Comparison of ENCODE assay signal across 8 cellular contexts in genomic region chr17:46876353-46876887, GRCh38. TPM values are rescaled to one million over a fixed set of nuclear protein-coding genes. Genes with fewer than 3 reads are reported as not detected.
DNase-seq lines count a peak whose midpoint lies in the region; ATAC-seq and TF ChIP-seq lines count a peak whose summit lies in the region.

No MANE protein-coding gene starts in this region.

- WGBS in H9 (ENCODE audit: extremely low coverage, insufficient read length, low lambda C conversion rate) = no CpG with 5 or more reads among the region's 12 CpGs

- H4K5ac ChIP-seq in H9 (ENCODE audit: insufficient read length, low read depth, low read length) = no peak overlapping the region

- H3K9me3 Mint-ChIP-seq in H9 = no peaks in the 10 kb centered on the region

- POLR2A ChIA-PET in BJ (lab: Charles Lee) = no interaction called here

- peak; percentile 41; the same call in 1 of the 2 replicates for TF ChIP-seq CTCF in BJ (IDR thresholded peaks at IDR 0.05; ENCODE audit: insufficient read depth, low read depth, low read length)
- TF ChIP-seq CTCF in H9 (conservative IDR thresholded peaks at IDR 0.05) = peak; percentile 78
- TF ChIP-seq CTCF in OCI-LY1 (IDR thresholded peaks at IDR 0.05; ENCODE audit: low read length) = peak; percentile 64

- H3K23me2 ChIP-seq in H9 (ENCODE audit: insufficient read length, low read depth, low read length, poor library complexity, severe bottlenecking) = no peaks in the 10 kb centered on the region

- H3K4me3 Mint-ChIP-seq in H9 = no peak overlapping the region

- no peak overlapping the region for H3K56ac ChIP-seq in H9 (ENCODE audit: insufficient read length, low read depth, low read length)

- no peak overlapping the region for H3K27ac Mint-ChIP-seq in H9

- H3K4me2 ChIP-seq in H9 (ENCODE audit: insufficient read depth, insufficient read length, low read length) (no peak overlapping the region), OCI-LY1 (ENCODE audit: low read length) (no peak overlapping the region)

- no peaks in the 10 kb centered on the region for H3K36me3 Mint-ChIP-seq in H9 (ENCODE audit: insufficient read depth in 1 of 3, low read depth in 3 of 3)

- H3K23ac ChIP-seq in H9 (ENCODE audit: insufficient read length, low read depth, low read length) = no peak overlapping the region

- no peak overlapping the region for H2BK20ac ChIP-seq in H9 (ENCODE audit: low read depth, low read length, poor library complexity, severe bottlenecking)

- H3K14ac ChIP-seq in H9 (ENCODE audit: insufficient read depth, low read length) = no peak overlapping the region

- no peaks in the 10 kb centered on the region for H3K79me1 ChIP-seq in H9 (ENCODE audit: insufficient read depth, low read depth, low read length, poor library complexity, severe bottlenecking)

- no peak overlapping the region for H4K91ac ChIP-seq in H9 (ENCODE audit: insufficient read length, low read depth, low read length)

- peaks cover 8% of the 10 kb centered on the region for H3K27me3 ChIP-seq in BJ (ENCODE audit: control insufficient read depth, insufficient read depth, low read length)
- H3K27me3 ChIP-seq in H9 (ENCODE audit: insufficient read depth, low read length) = no peaks in the 10 kb centered on the region
- H3K27me3 ChIP-seq in OCI-LY1 (ENCODE audit: insufficient read depth, low read length) = no peaks in the 10 kb centered on the region

- CTCF ChIA-PET in BJ (lab: Yijun Ruan, JAX) = interaction anchor here (0.8 to 3.3 kb wide), 7 partner anchors 8 to 54 kb away, joined by 3 to 17 read pairs (median 4); no protein-coding TSS in a partner anchor

- no peaks in the 10 kb centered on the region for H3K9me3 ChIP-seq in H9 (ENCODE audit: control insufficient read depth, low read depth, low read length)
- H3K9me3 ChIP-seq in OCI-LY1 (ENCODE audit: low read length) = no peaks in the 10 kb centered on the region

- H3K18ac ChIP-seq in H9 (ENCODE audit: insufficient read length, low read depth, low read length) = no peak overlapping the region

- no peaks in the 10 kb centered on the region for H3K4me1 ChIP-seq in H9 (ENCODE audit: insufficient read depth, low read length)
- H3K4me1 ChIP-seq in OCI-LY1 (ENCODE audit: insufficient read depth, low read length, severe bottlenecking) = no peaks in the 10 kb centered on the region

- H4K8ac ChIP-seq in H9 (replicated peaks; ENCODE audit: insufficient read length, low read depth, low read length) = no peak overlapping the region

- peaks cover 2% of the 10 kb centered on the region for H3K27me3 Mint-ChIP-seq in H9 (ENCODE audit: low read depth)

- H3K27ac ChIP-seq in H9 (ENCODE audit: insufficient read length, low read depth, low read length) (no peak overlapping the region), OCI-LY1 (ENCODE audit: low read depth, low read length, poor library complexity, severe bottlenecking) (no peak overlapping the region)

- H2AK5ac ChIP-seq in H9 (ENCODE audit: insufficient read length, low read length) = no peak overlapping the region

- no peaks in the 10 kb centered on the region for H3K9me2 ChIP-seq in OCI-LY1 (ENCODE audit: low read depth, low read length)

- H2BK5ac ChIP-seq in H9 (ENCODE audit: insufficient read length, low read length) = no peak overlapping the region

- ATAC-seq in HG03457 (IDR thresholded peaks at IDR 0.05; ENCODE audit: unreplicated experiment) = no peak

- H3K4me3 ChIP-seq in BJ (ENCODE audit: low read depth, low read length) = no peak overlapping the region
- no peak overlapping the region for H3K4me3 ChIP-seq in OCI-LY1 (ENCODE audit: low read depth, low read length, poor library complexity, severe bottlenecking)

- H3K4me1 Mint-ChIP-seq in H9 = 0 out of 4 replicates have a peak, but pooled peaks cover 0 to 2% of the 10 kb centered on the region in 2 experiments

- DNase-seq in BJ (ENCODE audit: low read depth) (no peak), H9 (peak; percentile 89), iPS-NIHi11 (ENCODE audit: low spot score) (peak; percentile 82), GM03348 (ENCODE audit: low spot score) (no peak), NCI-H446 (lab: John Stamatoyannopoulos, UW) (no peak)
- no peak for DNase-seq in activated effector memory CD4-positive, alpha-beta T cell treated with anti-CD3 and anti-CD28 coated beads, Interleukin-2, amount 50 U/mL, for 16 hours

- no peak overlapping the region for H2BK120ac ChIP-seq in H9 (ENCODE audit: low read depth, low read length, poor library complexity, severe bottlenecking)

- no peak overlapping the region for H2AFZ ChIP-seq in H9 (ENCODE audit: low read length)
- H2AFZ ChIP-seq in OCI-LY1 (ENCODE audit: low read length) = no peak overlapping the region

- H3K36me3 ChIP-seq in BJ (ENCODE audit: control insufficient read depth, insufficient read depth, low read length) (no peaks in the 10 kb centered on the region), OCI-LY1 (ENCODE audit: insufficient read depth, low read length) (no peaks in the 10 kb centered on the region)

- H3T11ph ChIP-seq in H9 (ENCODE audit: low read length) = no peak overlapping the region

- no peak overlapping the region for H2BK15ac ChIP-seq in H9 (ENCODE audit: low read depth, low read length)

- H3K9ac ChIP-seq in H9 (ENCODE audit: extremely low read depth, insufficient read length, low read length) (no peak overlapping the region), OCI-LY1 (ENCODE audit: low read length) (no peak overlapping the region)

- H3K4ac ChIP-seq in H9 (ENCODE audit: low read depth, low read length) = no peak overlapping the region

- H4K20me1 ChIP-seq in H9 (ENCODE audit: control insufficient read depth, insufficient read depth, insufficient read length) = no peaks in the 10 kb centered on the region
- no peaks in the 10 kb centered on the region for H4K20me1 ChIP-seq in OCI-LY1 (ENCODE audit: insufficient read depth, low read length)

- H3F3A ChIP-seq in OCI-LY1 (ENCODE audit: insufficient read depth, low read length) = no peaks in the 10 kb centered on the region

- H2BK12ac ChIP-seq in H9 (ENCODE audit: insufficient read length, low read depth, low read length) = no peak overlapping the region

- H3K79me2 ChIP-seq in H9 (ENCODE audit: insufficient read depth, low read length) (no peaks in the 10 kb centered on the region), OCI-LY1 (ENCODE audit: insufficient read depth, low read length) (no peaks in the 10 kb centered on the region)

RNA-seq across cellular contexts. Expression of gene WNT9B, which starts 25.0 kb away (rescaled TPM):
- polyA plus RNA-seq in BJ (2011; rRNA removed) = not detected in 2 replicates
- not detected in 2 replicates for polyA minus RNA-seq in BJ (2011; rRNA and poly(A)+ RNA removed)
- total RNA-seq in H9 (2021) = 0.70 and 0.77 TPM in 2 replicates

RNA-seq across cellular contexts. Expression of gene GOSR2, which starts 46.5 kb away (rescaled TPM):
- polyA plus RNA-seq in BJ (2011; rRNA removed) = 72.8 and 82.0 TPM in 2 replicates
- 47.1 and 70.7 TPM in 2 replicates for polyA minus RNA-seq in BJ (2011; rRNA and poly(A)+ RNA removed)
- total RNA-seq in H9 (2021) = 48.9 and 53.5 TPM in 2 replicates

RNA-seq across cellular contexts. Expression of gene WNT3, which starts 57.9 kb away (rescaled TPM):
- 2.8 TPM in 2 replicates for polyA plus RNA-seq in BJ (2011; rRNA removed)
- polyA minus RNA-seq in BJ (2011; rRNA and poly(A)+ RNA removed) = 1.3 and 1.8 TPM in 2 replicates
- total RNA-seq in H9 (2021) = 22.4 and 22.7 TPM in 2 replicates

Comparison
In these comparisons a context has a peak if more than half of its experiments do, and no peak if none do; other contexts are left out.
1. DNase-seq: peak in H9 (single experiment) and iPS-NIHi11 (single experiment); none in BJ (single experiment), GM03348 (single experiment), NCI-H446 (0 of 2) and activated effector memory CD4-positive, alpha-beta T cell treated with anti-CD3 and anti-CD28 coated beads, Interleukin-2, amount 50 U/mL, for 16 hours (single experiment).
2. Peak in every context shown above with its lines, with median percentiles within 50 percentile points of each other: CTCF ChIP-seq.